ENCODE assay signal across 15 cellular contexts in the genomic region with DNA sequence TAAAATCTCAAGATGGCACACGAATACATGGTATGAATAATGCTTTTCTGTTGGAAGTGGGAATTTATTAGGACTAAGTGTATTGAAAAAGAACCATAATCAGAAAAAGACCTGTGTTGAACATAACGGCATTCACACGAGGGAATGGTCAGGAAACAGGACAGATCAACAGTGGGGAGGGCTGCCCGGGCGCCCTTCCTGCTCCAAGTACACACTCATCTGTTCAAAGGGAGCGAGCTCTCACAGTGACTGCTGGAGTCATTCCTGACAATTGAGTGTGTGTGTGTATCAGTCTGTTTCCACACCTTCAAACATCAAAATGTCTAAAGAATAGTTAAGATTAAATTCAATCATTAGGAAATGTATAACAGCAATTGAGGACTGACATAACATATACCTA.
A peak's percentile ranks its signal among the peaks of the same experiment; 100 is the strongest.
DNase-seq lines count a peak whose midpoint lies in the region; ATAC-seq and TF ChIP-seq lines count a peak whose summit lies in the region.
"Had no signal": no experiment of that assay in that cellular context is flagged by ENCODE, and none has a peak within 500 bp of the region (broad histone marks: within the 10 kb centered on the region; RNA-seq: fewer than 3 reads in every experiment).

No MANE protein-coding gene starts in this region.

- no peaks in the 10 kb centered on the region for H3K27me3 ChIP-seq in naive thymus-derived CD4-positive, alpha-beta T cell (ENCODE audit: control insufficient read depth in 2 of 2, insufficient read depth in 2 of 2, low read length in 2 of 2)
- H3K27me3 ChIP-seq in hepatocyte, result no peaks in the 10 kb centered on the region
- H3K27me3 ChIP-seq: SJSA1 had no signal

- H3K4me1 ChIP-seq in naive thymus-derived CD4-positive, alpha-beta T cell (ENCODE audit: control insufficient read depth in 2 of 2, insufficient read depth in 2 of 2, low read length in 2 of 2), result peaks cover 10 to 31% of the 10 kb centered on the region in 2 donors
- peaks cover 18% of the 10 kb centered on the region for H3K4me1 ChIP-seq in hepatocyte (ENCODE audit: insufficient read depth)

- 88% methylated on average over 6 of the region's 6 CpGs for WGBS in hepatocyte (ENCODE audit: low lambda C conversion rate, missing lambda C conversion rate)

- no peak overlapping the region for H3K4me3 ChIP-seq in naive thymus-derived CD4-positive, alpha-beta T cell (ENCODE audit: low read length)
- H3K4me3 ChIP-seq in hepatocyte, result no peak overlapping the region
- H3K4me3 ChIP-seq: SJSA1 had no signal

- intact Hi-C loops in natural killer cell (cut with micrococcal nuclease), result no loop called here
- intact Hi-C loops in naive thymus-derived CD4-positive, alpha-beta T cell (cut with micrococcal nuclease), result loop anchor here in 1 of 2 donors (10.0 kb wide), 1 partner anchor 49 kb away; no protein-coding TSS in a partner anchor

- no peaks in the 10 kb centered on the region for H3K9me3 Mint-ChIP-seq in natural killer cell
- no peaks in the 10 kb centered on the region for H3K9me3 Mint-ChIP-seq in natural killer cell treated with Interleukin-12 subunit alpha and Interleukin-12 subunit beta and Interleukin-15 and Interleukin-18, amount 100 ng/mL, for 72 hours
- no peaks in the 10 kb centered on the region for H3K9me3 Mint-ChIP-seq in activated T-helper 17 cell treated with anti-CD3 and anti-CD28 coated beads, Interleukin-2, amount 50 U/mL, for 72 hours
- no peaks in the 10 kb centered on the region for H3K9me3 Mint-ChIP-seq in naive thymus-derived CD4-positive, alpha-beta T cell
- H3K9me3 Mint-ChIP-seq: CD14-positive monocyte had no signal

- H3K4me2 ChIP-seq in hepatocyte, result no peak overlapping the region

- ATAC-seq in natural killer cell (no peak), HG02798 (IDR thresholded peaks at IDR 0.05; ENCODE audit: poor library complexity, unreplicated experiment) (no peak)
- ATAC-seq in natural killer cell treated with Interleukin-12 subunit alpha and Interleukin-12 subunit beta and Interleukin-15 and Interleukin-18, amount 100 ng/mL, for 72 hours, result no peak
- ATAC-seq in activated T-helper 17 cell treated with anti-CD3 and anti-CD28 coated beads, Interleukin-2, amount 50 U/mL, for 72 hours (replicated peaks), result no peak
- no peak for ATAC-seq in naive thymus-derived CD4-positive, alpha-beta T cell

- H3K27ac Mint-ChIP-seq in natural killer cell, result no peak overlapping the region
- H3K27ac Mint-ChIP-seq in natural killer cell treated with Interleukin-12 subunit alpha and Interleukin-12 subunit beta and Interleukin-15 and Interleukin-18, amount 100 ng/mL, for 72 hours, result peak overlapping the region in 1 of 2 donors; percentile 61
- peak overlapping the region; percentile 53 for H3K27ac Mint-ChIP-seq in activated T-helper 17 cell treated with anti-CD3 and anti-CD28 coated beads, Interleukin-2, amount 50 U/mL, for 72 hours
- peak overlapping the region in 7 of 9 donors; percentile 61 to 87 (median 78) for H3K27ac Mint-ChIP-seq in naive thymus-derived CD4-positive, alpha-beta T cell

- peak overlapping the region; percentile 18 for H3K4me3 Mint-ChIP-seq in natural killer cell
- H3K4me3 Mint-ChIP-seq in natural killer cell treated with Interleukin-12 subunit alpha and Interleukin-12 subunit beta and Interleukin-15 and Interleukin-18, amount 100 ng/mL, for 72 hours, result no peak overlapping the region
- H3K4me3 Mint-ChIP-seq in activated T-helper 17 cell treated with anti-CD3 and anti-CD28 coated beads, Interleukin-2, amount 50 U/mL, for 72 hours, result peak overlapping the region; percentile 63
- peak overlapping the region in 4 of 10 donors; percentile 16 to 64 (median 54) for H3K4me3 Mint-ChIP-seq in naive thymus-derived CD4-positive, alpha-beta T cell
- H3K4me3 Mint-ChIP-seq: CD14-positive monocyte had no signal

- no peak overlapping the region for H2AFZ ChIP-seq in hepatocyte

- DNase-seq in natural killer cell (no peak), hepatocyte (ENCODE audit: low spot score) (no peak), GOT3 (lab: John Stamatoyannopoulos, UW) (no peak)
- DNase-seq in natural killer cell treated with Interleukin-12 subunit alpha and Interleukin-12 subunit beta and Interleukin-15 and Interleukin-18, amount 100 ng/mL, for 72 hours (ENCODE audit: low spot score), result no peak
- no peak for DNase-seq in naive thymus-derived CD4-positive, alpha-beta T cell
- DNase-seq: Calu3, DMS53, KG1, NCI-H1092 treated with DMSO at 0.1 percent for 48 hours, NCI-H1694, NCI-H524 treated with DMSO at 0.1 percent for 48 hours had no signal

- H3K36me3 ChIP-seq in naive thymus-derived CD4-positive, alpha-beta T cell (ENCODE audit: control insufficient read depth in 2 of 3, insufficient read depth in 3 of 3, low read length in 3 of 3), result no peaks in the 10 kb centered on the region
- H3K36me3 ChIP-seq in hepatocyte (replicated peaks; ENCODE audit: insufficient read depth, low read depth), result no peaks in the 10 kb centered on the region
- H3K36me3 ChIP-seq: SJSA1 had no signal

- CTCF ChIA-PET in naive thymus-derived CD4-positive, alpha-beta T cell (lab: Charles Lee), result no interaction called here

- no peaks in the 10 kb centered on the region for H3K9me2 ChIP-seq in hepatocyte (replicated peaks; ENCODE audit: insufficient read depth)

- peaks cover 73% of the 10 kb centered on the region for H3K79me2 ChIP-seq in hepatocyte

- POLR2A ChIA-PET in naive thymus-derived CD4-positive, alpha-beta T cell (lab: Charles Lee), result interaction anchor here (0.9 to 1.2 kb wide), 2 partner anchors 18 to 22 kb away, joined by 5 to 8 read pairs; no protein-coding TSS in a partner anchor

- TF ChIP-seq CTCF in natural killer cell (IDR thresholded peaks at IDR 0.05), result no peak
- no peak for TF ChIP-seq CTCF in hepatocyte (IDR thresholded peaks at IDR 0.05; ENCODE audit: poor library complexity)

- peaks cover 40 to 42% of the 10 kb centered on the region in 2 donors for H3K4me1 Mint-ChIP-seq in natural killer cell
- H3K4me1 Mint-ChIP-seq in natural killer cell treated with Interleukin-12 subunit alpha and Interleukin-12 subunit beta and Interleukin-15 and Interleukin-18, amount 100 ng/mL, for 72 hours (ENCODE audit: low read depth in 2 of 2), result peaks cover 10 to 31% of the 10 kb centered on the region in 2 donors
- H3K4me1 Mint-ChIP-seq in activated T-helper 17 cell treated with anti-CD3 and anti-CD28 coated beads, Interleukin-2, amount 50 U/mL, for 72 hours, result peaks cover 37% of the 10 kb centered on the region
- peaks cover 25 to 84% (median 64%) of the 10 kb centered on the region in 7 donors for H3K4me1 Mint-ChIP-seq in naive thymus-derived CD4-positive, alpha-beta T cell

- no peaks in the 10 kb centered on the region for H4K20me1 ChIP-seq in hepatocyte (ENCODE audit: insufficient read depth, poor library complexity, severe bottlenecking)

- no peaks in the 10 kb centered on the region for H3K36me3 Mint-ChIP-seq in natural killer cell
- no peaks in the 10 kb centered on the region for H3K36me3 Mint-ChIP-seq in natural killer cell treated with Interleukin-12 subunit alpha and Interleukin-12 subunit beta and Interleukin-15 and Interleukin-18, amount 100 ng/mL, for 72 hours
- peaks cover 17% of the 10 kb centered on the region for H3K36me3 Mint-ChIP-seq in activated T-helper 17 cell treated with anti-CD3 and anti-CD28 coated beads, Interleukin-2, amount 50 U/mL, for 72 hours (ENCODE audit: low read depth)
- H3K36me3 Mint-ChIP-seq in naive thymus-derived CD4-positive, alpha-beta T cell, result peaks cover 0 to 18% (median 4%) of the 10 kb centered on the region in 5 donors

- H3K9me3 ChIP-seq in naive thymus-derived CD4-positive, alpha-beta T cell (ENCODE audit: control insufficient read depth in 2 of 3, low read length in 3 of 3), result no peaks in the 10 kb centered on the region
- H3K9me3 ChIP-seq in hepatocyte (ENCODE audit: low read depth), result no peaks in the 10 kb centered on the region
- H3K9me3 ChIP-seq: SJSA1 had no signal

- H3K27ac ChIP-seq in naive thymus-derived CD4-positive, alpha-beta T cell (ENCODE audit: low read depth, low read length), result no peak overlapping the region
- H3K27ac ChIP-seq in hepatocyte, result no peak overlapping the region
- H3K27ac ChIP-seq: SJSA1 had no signal

- H3K27me3 Mint-ChIP-seq in natural killer cell (ENCODE audit: low read depth in 2 of 2), result no peaks in the 10 kb centered on the region
- H3K27me3 Mint-ChIP-seq in natural killer cell treated with Interleukin-12 subunit alpha and Interleukin-12 subunit beta and Interleukin-15 and Interleukin-18, amount 100 ng/mL, for 72 hours, result no peaks in the 10 kb centered on the region
- H3K27me3 Mint-ChIP-seq in activated T-helper 17 cell treated with anti-CD3 and anti-CD28 coated beads, Interleukin-2, amount 50 U/mL, for 72 hours, result no peaks in the 10 kb centered on the region
- H3K27me3 Mint-ChIP-seq in naive thymus-derived CD4-positive, alpha-beta T cell, result no peaks in the 10 kb centered on the region

Comparison
In these comparisons a context has a peak if more than half of its experiments do, and no peak if none do; other contexts are left out.
1. H3K27ac Mint-ChIP-seq: peak in activated T-helper 17 cell treated with anti-CD3 and anti-CD28 coated beads, Interleukin-2, amount 50 U/mL, for 72 hours (single experiment) and naive thymus-derived CD4-positive, alpha-beta T cell (7 of 9); none in natural killer cell (0 of 2).